ENCODE assay signal across 9 cellular contexts in the genomic region with DNA sequence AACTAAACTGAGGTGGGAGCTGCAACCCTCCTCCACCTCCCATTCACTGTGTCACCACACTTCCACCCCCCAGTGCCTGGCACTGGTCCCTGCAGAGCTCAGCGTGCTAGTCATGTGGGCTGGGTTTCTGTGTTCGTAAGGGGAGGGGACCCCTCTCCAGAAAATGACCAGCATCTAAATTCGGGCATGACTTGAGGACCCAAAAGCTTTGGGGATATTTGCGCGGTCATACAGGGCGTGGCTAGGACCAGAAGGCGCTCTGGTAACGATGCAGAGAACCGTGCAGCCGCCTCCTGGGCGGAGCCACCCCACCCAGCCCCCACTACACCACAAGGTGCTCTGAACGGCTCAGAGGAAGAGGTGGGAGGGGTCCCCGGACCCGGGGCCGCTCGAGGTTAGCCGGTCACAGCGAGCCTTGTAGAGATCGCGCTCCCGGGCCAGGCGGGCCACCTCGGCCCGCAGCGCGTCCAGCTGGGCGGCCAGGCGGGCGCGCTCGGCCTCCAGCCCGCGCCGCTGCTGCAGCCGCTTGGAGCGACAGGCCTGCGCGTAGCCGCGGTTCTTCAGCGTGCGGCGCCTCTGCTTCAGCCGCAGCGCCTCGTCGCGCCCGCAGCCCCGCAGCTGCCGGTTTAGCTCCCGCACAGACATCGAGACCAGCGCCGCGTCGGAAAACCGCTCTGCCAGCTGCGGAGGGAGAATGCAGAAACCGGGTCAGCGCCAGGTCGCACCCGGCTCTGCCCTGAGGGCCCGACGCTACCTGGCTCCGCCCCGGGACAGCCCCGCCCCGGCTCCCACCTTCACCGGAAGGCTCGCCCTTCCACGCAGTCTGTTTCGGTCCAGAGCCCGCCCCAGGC. TPM values are rescaled to one million over a fixed set of nuclear protein-coding genes. Genes with fewer than 3 reads are reported as not detected.
DNase-seq lines count a peak whose midpoint lies in the region; ATAC-seq and TF ChIP-seq lines count a peak whose summit lies in the region.
"Had no signal": no experiment of that assay in that cellular context is flagged by ENCODE, and none has a peak within 500 bp of the region (broad histone marks: within the 10 kb centered on the region; RNA-seq: fewer than 3 reads in every experiment).

No MANE protein-coding gene starts in this region.

- no peaks in the 10 kb centered on the region for H3K9me3 ChIP-seq in endocrine pancreas (ENCODE audit: control insufficient read depth, low read length)

- H3K9ac ChIP-seq in endocrine pancreas (ENCODE audit: control insufficient read depth, insufficient read depth, low read length), result peak overlapping the region; percentile 81

- peak; percentile 94 for ATAC-seq in GM18868 (IDR thresholded peaks at IDR 0.05; ENCODE audit: unreplicated experiment)
- peak; percentile 86 for ATAC-seq in HG03066 (IDR thresholded peaks at IDR 0.05; ENCODE audit: low read depth, unreplicated experiment)

- no peaks in the 10 kb centered on the region for H3K4me1 ChIP-seq in endocrine pancreas (ENCODE audit: control insufficient read depth, insufficient read depth, low read length)

- no peaks in the 10 kb centered on the region for H3K27me3 ChIP-seq in endocrine pancreas (ENCODE audit: control insufficient read depth, insufficient read depth, low read length)

- TF ChIP-seq CTCF in AG09309 (IDR thresholded peaks at IDR 0.05; ENCODE audit: control insufficient read depth, insufficient read depth, low read depth, low read length, missing control alignments), result no peak

- peak overlapping the region; percentile 56 for H3K4me3 ChIP-seq in AG09309 (ENCODE audit: control insufficient read depth, low read depth, low read length)
- no peak overlapping the region for H3K4me3 ChIP-seq in endocrine pancreas (ENCODE audit: control insufficient read depth, insufficient read depth, low read length)

- no peaks in the 10 kb centered on the region for H3K36me3 ChIP-seq in endocrine pancreas (ENCODE audit: control insufficient read depth, insufficient read depth, low read length)

- DNase-seq in AG09309 (ENCODE audit: low read depth), result no peak
- peak; percentile 98 to 99 for DNase-seq in NCI-H524 (lab: John Stamatoyannopoulos, UW)
- DNase-seq in activated CD8-positive, alpha-beta memory T cell treated with anti-CD3 and anti-CD28 coated beads for 48 hours (ENCODE audit: low read depth in 2 of 3, low spot score in 2 of 3), result peak; percentile 31 to 47 (median 42)
- DNase-seq in mucosa of gallbladder (ENCODE audit: low spot score), result peak; percentile 38
- peak; percentile 80 for DNase-seq in stimulated activated CD8-positive, alpha-beta memory T cell treated with anti-CD3 and anti-CD28 coated beads, Interleukin-4, amount 100 ng/mL, for 48 hours

RNA-seq across cellular contexts. Expression of a gene that starts 9.8 kb away (rescaled TPM):
- total RNA-seq in mucosa of gallbladder, result 2.2 TPM
- total RNA-seq: HT1080 had no signal

RNA-seq across cellular contexts. Expression of a gene that starts 13.0 kb away (rescaled TPM):
- 28.9 TPM for total RNA-seq in mucosa of gallbladder

RNA-seq across cellular contexts. Expression of a gene that starts 29.3 kb away (rescaled TPM):
- 1.6 TPM for total RNA-seq in mucosa of gallbladder

RNA-seq across cellular contexts. Expression of a gene that starts 33.5 kb away (rescaled TPM):
- total RNA-seq in mucosa of gallbladder, result 91.8 TPM

RNA-seq across cellular contexts. Expression of a gene that starts 33.6 kb away (rescaled TPM):
- total RNA-seq in mucosa of gallbladder, result 2.8 TPM
